19 cellular contexts compared by ENCODE assay signal in the genomic region with DNA sequence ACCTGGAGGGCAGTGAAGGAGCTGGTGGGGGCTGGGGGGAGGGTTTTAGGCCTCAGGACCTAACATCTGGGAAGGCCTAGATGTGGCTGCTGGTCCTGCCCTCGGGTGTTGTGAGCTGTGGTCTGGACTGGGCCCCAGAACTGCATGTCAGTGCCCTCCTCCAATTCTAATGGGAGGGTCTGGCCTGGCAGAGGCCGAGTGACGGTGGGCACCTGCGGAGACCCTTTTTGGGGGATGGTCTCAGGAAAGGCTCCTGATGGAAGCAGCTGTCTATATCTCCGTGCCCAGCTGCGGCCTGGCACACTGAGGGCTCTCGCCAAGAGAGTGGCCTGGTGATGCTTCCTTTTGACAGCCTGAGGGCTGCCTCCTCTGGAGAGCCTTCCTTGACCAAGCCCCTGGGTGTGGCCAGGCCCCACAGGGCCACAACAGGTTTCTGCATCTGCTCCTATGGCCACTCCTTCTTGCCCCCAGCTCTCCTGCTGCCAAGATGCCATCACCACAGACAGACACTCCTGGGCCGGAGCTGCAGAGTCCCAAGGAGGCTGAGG. TPM values are rescaled to one million over a fixed set of nuclear protein-coding genes. Genes with fewer than 3 reads are reported as not detected.
"Had no signal": no experiment of that assay in that cellular context is flagged by ENCODE, and none has a peak within 500 bp of the region (broad histone marks: within the 10 kb centered on the region; RNA-seq: fewer than 3 reads in every experiment).

No MANE protein-coding gene starts in this region.

- H3K4me3 Mint-ChIP-seq: dendritic cell treated with granulocyte-macrophage colony-stimulating factor and Interleukin-4, amounts not matched to agents 40 ng/mL and 50 ng/mL, for 4 days; effector memory CD8-positive, alpha-beta T cell; naive thymus-derived CD4-positive, alpha-beta T cell; T-cell had no signal

- H3K27ac ChIP-seq: foreskin keratinocyte, upper lobe of left lung had no signal

- H3K9me3 ChIP-seq: mucosa of descending colon, upper lobe of left lung had no signal

- H3K27ac Mint-ChIP-seq: activated T-helper 2 cell treated with anti-CD3 and anti-CD28 coated beads, Interferon-gamma antibody, Interleukin-2, Interleukin-4, amounts not matched to agents 10 μg/mL and 5 μg/mL and 100 μg/mL, durations not matched to agents 14 hours and 24 hours and 36 hours; dendritic cell treated with granulocyte-macrophage colony-stimulating factor and Interleukin-4, amounts not matched to agents 40 ng/mL and 50 ng/mL, for 4 days; effector memory CD8-positive, alpha-beta T cell; naive thymus-derived CD4-positive, alpha-beta T cell; T-cell had no signal

- ATAC-seq: effector memory CD8-positive, alpha-beta T cell; foreskin keratinocyte; mucosa of descending colon; naive thymus-derived CD4-positive, alpha-beta T cell; T-cell had no signal

- H3K9me3 Mint-ChIP-seq: activated T-helper 2 cell treated with anti-CD3 and anti-CD28 coated beads, Interferon-gamma antibody, Interleukin-2, Interleukin-4, amounts not matched to agents 10 μg/mL and 5 μg/mL and 100 μg/mL, durations not matched to agents 14 hours and 24 hours and 36 hours; dendritic cell treated with granulocyte-macrophage colony-stimulating factor and Interleukin-4, amounts not matched to agents 40 ng/mL and 50 ng/mL, for 4 days; effector memory CD8-positive, alpha-beta T cell; naive thymus-derived CD4-positive, alpha-beta T cell; T-cell had no signal

- DNase-seq: activated CD4-positive, alpha-beta T cell treated with anti-CD3 and anti-CD28 coated beads, Interleukin-2, amount 50 U/mL, for 4 hours; activated CD4-positive, CD25-positive, alpha-beta regulatory T cell treated with anti-CD3 and anti-CD28 coated beads, Interleukin-2, amount 50 U/mL, for 72 hours; activated naive CD4-positive, alpha-beta T cell treated with anti-CD3 and anti-CD28 coated beads, Interleukin-2, amount 50 U/mL, for 16 hours; effector memory CD8-positive, alpha-beta T cell; foreskin keratinocyte; naive thymus-derived CD4-positive, alpha-beta T cell; retina; stimulated activated CD4-positive, alpha-beta T cell treated with anti-CD3 and anti-CD28 coated beads, Interleukin-2, amount 100 ng/mL, for 48 hours; stimulated activated naive CD4-positive, alpha-beta T cell; T-cell; T-helper 9 cell had no signal

- H3K4me1 ChIP-seq: foreskin keratinocyte had no signal

- H3K36me3 ChIP-seq: upper lobe of left lung had no signal

- H3K36me3 Mint-ChIP-seq: naive thymus-derived CD4-positive, alpha-beta T cell; T-cell had no signal

- H3K4me3 ChIP-seq: mucosa of descending colon, upper lobe of left lung had no signal

RNA-seq across cellular contexts. Expression of gene EXOC3L4, which starts 5.3 kb away (rescaled TPM):
- total RNA-seq: activated T-helper 2 cell treated with anti-CD3 and anti-CD28 coated beads, Interferon-gamma antibody, Interleukin-2, Interleukin-4, amounts not matched to agents 10 μg/mL and 5 μg/mL and 100 μg/mL, durations not matched to agents 14 hours and 24 hours and 36 hours; astrocyte; bronchial epithelial cell; foreskin keratinocyte; naive thymus-derived CD4-positive, alpha-beta T cell had no signal
- polyA plus RNA-seq: foreskin keratinocyte; naive thymus-derived CD4-positive, alpha-beta T cell had no signal

RNA-seq across cellular contexts. Expression of gene LBHD2, which starts 15.8 kb away (rescaled TPM):
- total RNA-seq: activated T-helper 2 cell treated with anti-CD3 and anti-CD28 coated beads, Interferon-gamma antibody, Interleukin-2, Interleukin-4, amounts not matched to agents 10 μg/mL and 5 μg/mL and 100 μg/mL, durations not matched to agents 14 hours and 24 hours and 36 hours; astrocyte; bronchial epithelial cell; cerebellum; foreskin keratinocyte; mucosa of descending colon; naive thymus-derived CD4-positive, alpha-beta T cell; skeletal muscle tissue; T-cell; upper lobe of left lung had no signal
- polyA plus RNA-seq: foreskin keratinocyte; naive thymus-derived CD4-positive, alpha-beta T cell had no signal

RNA-seq across cellular contexts. Expression of gene TNFAIP2, which starts 23.5 kb away (rescaled TPM):
- polyA plus RNA-seq: naive thymus-derived CD4-positive, alpha-beta T cell had no signal
